Comparison of ENCODE assay signal across 8 cellular contexts in the genomic region with DNA sequence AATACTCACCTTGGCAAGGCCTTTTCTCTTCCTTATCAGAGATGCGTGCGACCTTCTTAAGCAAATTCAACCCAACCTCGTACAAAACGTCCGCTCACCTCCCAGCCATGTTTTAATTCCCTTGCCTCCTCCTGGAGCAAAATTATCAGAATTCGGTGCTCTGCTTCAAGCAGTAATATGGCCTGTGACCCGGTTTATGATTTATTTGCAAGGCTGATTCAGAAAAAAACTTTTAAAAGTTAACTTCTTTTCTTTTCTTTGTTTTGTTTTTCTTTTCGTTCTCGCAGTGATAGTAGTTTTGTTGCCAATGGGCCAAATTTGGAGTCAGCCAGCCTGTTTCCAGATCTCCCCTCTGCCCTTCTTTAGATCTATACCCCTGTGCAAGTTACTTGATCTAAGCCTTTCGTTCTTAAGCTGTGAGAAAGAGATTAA. TPM values are rescaled to one million over a fixed set of nuclear protein-coding genes. Genes with fewer than 3 reads are reported as not detected.
DNase-seq lines count a peak whose midpoint lies in the region; ATAC-seq and TF ChIP-seq lines count a peak whose summit lies in the region.

Gene PHLPP2 (minus strand): TSS at position 382 of the 432 bp plus-strand sequence. CDS start 9,906 bp downstream, outside the sequence.

- no peaks in the 10 kb centered on the region for H3K9me3 ChIP-seq in right lobe of liver
- H3K9me3 ChIP-seq in testis: no peaks in the 10 kb centered on the region

- TF ChIP-seq CTCF in astrocyte of the spinal cord (IDR thresholded peaks at IDR 0.05; ENCODE audit: low read depth, low read length) (no peak), right lobe of liver (IDR thresholded peaks at IDR 0.05) (no peak), testis (IDR thresholded peaks at IDR 0.05) (no peak)

- intact Hi-C loops in right lobe of liver (cut with DNase I) (no loop called here), testis (cut with DNase I; ENCODE audit: low total_unique reads) (no loop called here)

- DNase-seq in activated CD8-positive, alpha-beta memory T cell treated with anti-CD3 and anti-CD28 coated beads, Interleukin-2, amount 50 U/mL, for 4 hours: no peak
- DNase-seq in astrocyte of the spinal cord (ENCODE audit: low read depth, low spot score): no peak
- no peak for DNase-seq in right lobe of liver
- DNase-seq in testis: no peak
- DNase-seq in GOT3 (lab: John Stamatoyannopoulos, UW): no peak
- no peak for DNase-seq in NCI-H187 treated with DMSO at 0.1 percent for 48 hours (lab: John Stamatoyannopoulos, UW)

- ATAC-seq in right lobe of liver (no peak), GM21367 (IDR thresholded peaks at IDR 0.05; ENCODE audit: unreplicated experiment) (no peak)

- in situ Hi-C loops in astrocyte of the spinal cord (cut with HindIII; ENCODE audit: low sequenced_read_pairs): no loop called here

- CTCF ChIA-PET in activated CD8-positive, alpha-beta memory T cell treated with anti-CD3 and anti-CD28 coated beads for 36 hours (lab: Charles Lee): no interaction called here

- H3K36me3 ChIP-seq in right lobe of liver: no peaks in the 10 kb centered on the region
- no peaks in the 10 kb centered on the region for H3K36me3 ChIP-seq in testis (ENCODE audit: low read depth, missing control alignments)

- WGBS in right lobe of liver (ENCODE audit: insufficient coverage, low coverage, low lambda C conversion rate, missing lambda C conversion rate): 31% methylated on average over 10 of the region's 10 CpGs
- 5 to 10% methylated on average over 10 of the region's 10 CpGs for WGBS in testis, 2 donors

- H3K4me1 ChIP-seq in right lobe of liver: peaks cover 0 to 24% (median 11%) of the 10 kb centered on the region in 4 donors
- H3K4me1 ChIP-seq in testis: peaks cover 40% of the 10 kb centered on the region

- H3K4me3 ChIP-seq in astrocyte of the spinal cord (ENCODE audit: low read depth, low read length) (peak within 1 kb of the TSS; percentile 76), right lobe of liver (peak within 1 kb of the TSS; percentile 68 to 89 (median 84)), testis (peak within 1 kb of the TSS; percentile 80 to 86)

- POLR2A ChIA-PET in activated CD8-positive, alpha-beta memory T cell treated with anti-CD3 and anti-CD28 coated beads for 36 hours (lab: Charles Lee): no interaction called here

- peak within 1 kb of the TSS; percentile 62 to 86 (median 72) for H3K27ac ChIP-seq in right lobe of liver
- peak within 1 kb of the TSS; percentile 71 to 92 for H3K27ac ChIP-seq in testis

- H3K27me3 ChIP-seq in right lobe of liver (no peaks in the 10 kb centered on the region), testis (no peaks in the 10 kb centered on the region)

- TF ChIP-seq POLR2A in right lobe of liver (IDR thresholded peaks at IDR 0.05) (no peak), testis (IDR thresholded peaks at IDR 0.05) (no peak)

RNA-seq across cellular contexts. Expression of gene PHLPP2, which starts in this region (rescaled TPM):
- 10 to 100 TPM; 12.7 to 13.0 TPM for total RNA-seq in activated CD8-positive, alpha-beta memory T cell treated with anti-CD3 and anti-CD28 coated beads for 36 hours
- total RNA-seq in right lobe of liver: 1 to 10 TPM; 2.3 to 9.8 (median 5.6) TPM
- total RNA-seq in testis: 10 to 100 TPM; 43.3 to 46.3 TPM
- 27.2 TPM for polyA plus RNA-seq in testis (ENCODE audit: insufficient read depth, low read depth, low replicate concordance)
